8 cellular contexts compared by ENCODE assay signal in genomic region chr1:156081174-156082110, GRCh38. TPM values are rescaled to one million over a fixed set of nuclear protein-coding genes. Genes with fewer than 3 reads are reported as not detected.
DNase-seq lines count a peak whose midpoint lies in the region; ATAC-seq and TF ChIP-seq lines count a peak whose summit lies in the region.

No MANE protein-coding gene starts in this region.

- H3K4me3 ChIP-seq in HEK293 (ENCODE audit: low read depth, low read length) (peak overlapping the region; percentile 77), mesenchymal stem cell (ENCODE audit: insufficient read depth in 1 of 2, low read depth in 1 of 2, low read length in 2 of 2) (peak overlapping the region; percentile 83 to 87)

- WGBS in mesenchymal stem cell = under 1% methylated on average over 35 of the region's 64 CpGs

- peak overlapping the region in 1 of 2 experiments; percentile 23 for H3K23ac ChIP-seq in mesenchymal stem cell (ENCODE audit: low read length in 2 of 2)

- H2AFZ ChIP-seq in mesenchymal stem cell (ENCODE audit: low read depth, low read length) = no peak overlapping the region

- H3K36me3 Mint-ChIP-seq in activated naive CD8-positive, alpha-beta T cell treated with anti-CD3 and anti-CD28 coated beads, Interleukin-2, amount 10 ng/mL, durations not matched to agents 7 days and 5 days = no peaks in the 10 kb centered on the region

- H3K4me1 Mint-ChIP-seq in activated naive CD8-positive, alpha-beta T cell treated with anti-CD3 and anti-CD28 coated beads, Interleukin-2, amount 10 ng/mL, durations not matched to agents 7 days and 5 days = peaks cover 4% of the 10 kb centered on the region

- peaks cover 0 to 4% of the 10 kb centered on the region in 2 experiments for H3K27me3 ChIP-seq in mesenchymal stem cell (ENCODE audit: control insufficient read depth in 1 of 2, insufficient read depth in 1 of 2, low read length in 2 of 2)

- CTCF ChIA-PET in HEK293 (lab: Yijun Ruan, JAX) = interaction anchor here (0.7 to 1.6 kb wide), 2 partner anchors 15 to 48 kb away, joined by 3 to 6 read pairs; no protein-coding TSS in a partner anchor

- peak overlapping the region; percentile 74 for H4K91ac ChIP-seq in mesenchymal stem cell (ENCODE audit: low read length)

- H2AK5ac ChIP-seq in mesenchymal stem cell (ENCODE audit: low read length, severe bottlenecking) = peak overlapping the region; percentile 31

- peak overlapping the region; percentile 53 for H2BK5ac ChIP-seq in mesenchymal stem cell (ENCODE audit: low read depth, low read length, poor library complexity, severe bottlenecking)

- H3K14ac ChIP-seq in mesenchymal stem cell (ENCODE audit: low read length in 2 of 2) = peak overlapping the region in 1 of 2 experiments; percentile 97

- peak overlapping the region; percentile 71 for H3K9ac ChIP-seq in mesenchymal stem cell (ENCODE audit: low read length)

- DNase-seq in activated naive CD8-positive, alpha-beta T cell treated with anti-CD3 and anti-CD28 coated beads, Interleukin-2, amount 10 ng/mL, durations not matched to agents 7 days and 5 days = no peak
- DNase-seq in mesenchymal stem cell = peak; percentile 42
- DNase-seq in SW480 (ENCODE audit: low spot score) = no peak
- DNase-seq in stimulated activated CD4-positive, alpha-beta T cell treated with anti-CD3 and anti-CD28 coated beads, Interleukin-4, amount 100 ng/mL, for 24 hours = no peak
- DNase-seq in stimulated activated CD4-positive, alpha-beta T cell treated with anti-CD3 and anti-CD28 coated beads, Interleukin-15, amount 100 ng/mL, for 24 hours = no peak
- DNase-seq in SW 1271 (lab: John Stamatoyannopoulos, UW) = no peak

- ATAC-seq in activated naive CD8-positive, alpha-beta T cell treated with anti-CD3 and anti-CD28 coated beads, Interleukin-2, amount 10 ng/mL, durations not matched to agents 7 days and 5 days (ENCODE audit: low read depth) = no peak

- H3K4me3 Mint-ChIP-seq in activated naive CD8-positive, alpha-beta T cell treated with anti-CD3 and anti-CD28 coated beads, Interleukin-2, amount 10 ng/mL, durations not matched to agents 7 days and 5 days = peak overlapping the region; percentile 84

- H4K8ac ChIP-seq in mesenchymal stem cell (ENCODE audit: low read length) = peak overlapping the region; percentile 82

- no peak overlapping the region for H2BK120ac ChIP-seq in mesenchymal stem cell (ENCODE audit: low read depth, low read length)

- H3K4me1 ChIP-seq in HEK293 (ENCODE audit: control insufficient read depth, insufficient read depth, low read length) (peaks cover 3% of the 10 kb centered on the region; the same call in 1 of the 2 replicates), mesenchymal stem cell (ENCODE audit: control insufficient read depth, insufficient read depth, low read depth, low read length) (peaks cover 29% of the 10 kb centered on the region)

- peak overlapping the region; percentile 59 for H3K27ac ChIP-seq in 22Rv1
- H3K27ac ChIP-seq in HEK293 (ENCODE audit: extremely low read depth, low read depth, low read length) = peak overlapping the region; percentile 51; the same call in 1 of the 2 replicates
- H3K27ac ChIP-seq in mesenchymal stem cell (ENCODE audit: low read length, poor library complexity, severe bottlenecking) = peak overlapping the region; percentile 85

- peak overlapping the region; percentile 41 for H2BK15ac ChIP-seq in mesenchymal stem cell (ENCODE audit: low read depth, poor library complexity, severe bottlenecking)

- peak overlapping the region; percentile 41 to 61 for H2BK12ac ChIP-seq in mesenchymal stem cell (ENCODE audit: low read length in 2 of 2)

- H3K9me3 ChIP-seq in HEK293 (ENCODE audit: control insufficient read depth, insufficient read depth, low read depth, low read length) = no peaks in the 10 kb centered on the region
- no peaks in the 10 kb centered on the region for H3K9me3 ChIP-seq in mesenchymal stem cell (ENCODE audit: control insufficient read depth, low read length)

- H3K27me3 Mint-ChIP-seq in activated naive CD8-positive, alpha-beta T cell treated with anti-CD3 and anti-CD28 coated beads, Interleukin-2, amount 10 ng/mL, durations not matched to agents 7 days and 5 days = peaks cover 67% of the 10 kb centered on the region

- no peak overlapping the region for H3K27ac Mint-ChIP-seq in activated naive CD8-positive, alpha-beta T cell treated with anti-CD3 and anti-CD28 coated beads, Interleukin-2, amount 10 ng/mL, durations not matched to agents 7 days and 5 days

- H3K36me3 ChIP-seq in HEK293 (ENCODE audit: control insufficient read depth in 2 of 2, insufficient read depth in 1 of 2, low read length in 2 of 2) (peaks cover 0 to 16% of the 10 kb centered on the region in 2 experiments; a peak in 1 of 3 replicates), mesenchymal stem cell (ENCODE audit: control insufficient read depth in 1 of 2, insufficient read depth in 2 of 2, low read depth in 1 of 2, low read length in 2 of 2) (peaks cover 0 to 12% of the 10 kb centered on the region in 2 experiments)

- H3K4ac ChIP-seq in mesenchymal stem cell (ENCODE audit: low read depth in 1 of 2, low read length in 2 of 2) = peak overlapping the region; percentile 9 to 83

- peak overlapping the region; percentile 82 to 88 for H3K18ac ChIP-seq in mesenchymal stem cell (ENCODE audit: low read depth in 1 of 2, low read length in 2 of 2)

- POLR2A ChIA-PET in HEK293 (lab: Yijun Ruan, JAX) = interaction anchor here (0.5 to 0.7 kb wide), 2 partner anchors 36 to 100 kb away, joined by 4 to 5 read pairs; no protein-coding TSS in a partner anchor
- POLR2A ChIA-PET in activated naive CD8-positive, alpha-beta T cell treated with anti-CD3 and anti-CD28 coated beads, Interleukin-2, amount 10 ng/mL, durations not matched to agents 7 days and 5 days (lab: Charles Lee) = interaction anchor here (1.1 kb wide), 1 partner anchor 131 kb away, joined by 3 read pairs; the partner anchor contains the start of gene PMF1

- H3K9me3 Mint-ChIP-seq in activated naive CD8-positive, alpha-beta T cell treated with anti-CD3 and anti-CD28 coated beads, Interleukin-2, amount 10 ng/mL, durations not matched to agents 7 days and 5 days = no peaks in the 10 kb centered on the region

- H3K4me2 ChIP-seq in mesenchymal stem cell (ENCODE audit: low read length, poor library complexity, severe bottlenecking) = peak overlapping the region; percentile 91

- TF ChIP-seq CTCF in 22Rv1 (IDR thresholded peaks at IDR 0.05) (no peak), HEK293 (tag by site-specific recombination; IDR thresholded peaks at IDR 0.05) (no peak)

- H3K79me1 ChIP-seq in mesenchymal stem cell (replicated peaks; ENCODE audit: low read length, poor library complexity, severe bottlenecking) = peaks cover 19% of the 10 kb centered on the region

TF ChIP-seq in HEK293, 187 proteins besides CTCF, POLR2A, EP300 and RAD21 (continues in another document):
- TF ChIP-seq ZNF132 (tag by site-specific recombination; IDR thresholded peaks at IDR 0.05; ENCODE audit: borderline replicate concordance) (no peak), ZSCAN5A (tag by site-specific recombination; IDR thresholded peaks at IDR 0.05) (no peak), EGR2 (tag by site-specific recombination; IDR thresholded peaks at IDR 0.05; ENCODE audit: low read depth) (peak; percentile 52; the same call in 1 of the 2 replicates), ZNF501 (tag by site-specific recombination; IDR thresholded peaks at IDR 0.05) (no peak), ZNF785 (tag by site-specific recombination; IDR thresholded peaks at IDR 0.05) (no peak), ZNF23 (tag by site-specific recombination; IDR thresholded peaks at IDR 0.05; ENCODE audit: borderline replicate concordance) (no peak), ZNF146 (tag by site-specific recombination; IDR thresholded peaks at IDR 0.05) (no peak), ZBTB7A (tag by site-specific recombination; IDR thresholded peaks at IDR 0.05; ENCODE audit: low read depth) (0 out of 2 replicates have a peak, but pooled peaks have one; percentile 30)

RNA-seq across cellular contexts. Expression of gene MEX3A, which starts 0.8 kb away (rescaled TPM):
- under 1 TPM; 0.09 to 0.11 TPM for total RNA-seq in activated naive CD8-positive, alpha-beta T cell treated with anti-CD3 and anti-CD28 coated beads, Interleukin-2, amount 10 ng/mL, durations not matched to agents 7 days and 5 days
- polyA plus RNA-seq in mesenchymal stem cell (2013, experiment 1 of 2) = 10.4 TPM
- polyA plus RNA-seq in mesenchymal stem cell (2013, experiment 2 of 2) = 10.7 TPM

RNA-seq across cellular contexts. Expression of gene RAB25, which starts 20.5 kb away (rescaled TPM):
- under 1 TPM; 0.86 to 0.91 TPM for total RNA-seq in activated naive CD8-positive, alpha-beta T cell treated with anti-CD3 and anti-CD28 coated beads, Interleukin-2, amount 10 ng/mL, durations not matched to agents 7 days and 5 days
- not detected for polyA plus RNA-seq in mesenchymal stem cell (2013, experiment 1 of 2)
- not detected for polyA plus RNA-seq in mesenchymal stem cell (2013, experiment 2 of 2)

RNA-seq across cellular contexts. Expression of gene LAMTOR2, which starts 26.9 kb away (rescaled TPM):
- total RNA-seq in activated naive CD8-positive, alpha-beta T cell treated with anti-CD3 and anti-CD28 coated beads, Interleukin-2, amount 10 ng/mL, durations not matched to agents 7 days and 5 days = 10 to 100 TPM; 50.9 to 52.6 TPM
- polyA plus RNA-seq in mesenchymal stem cell (2013, experiment 1 of 2) = 87.6 TPM
- polyA plus RNA-seq in mesenchymal stem cell (2013, experiment 2 of 2) = 91.2 TPM

RNA-seq across cellular contexts. Expression of gene UBQLN4, which starts 27.8 kb away (rescaled TPM):
- total RNA-seq in activated naive CD8-positive, alpha-beta T cell treated with anti-CD3 and anti-CD28 coated beads, Interleukin-2, amount 10 ng/mL, durations not matched to agents 7 days and 5 days = 10 to 100 TPM; 31.9 to 37.9 TPM
- 21.8 TPM for polyA plus RNA-seq in mesenchymal stem cell (2013, experiment 1 of 2)
- polyA plus RNA-seq in mesenchymal stem cell (2013, experiment 2 of 2) = 21.1 TPM

RNA-seq across cellular contexts. Expression of gene LMNA, which starts 33.1 kb away (rescaled TPM):
- total RNA-seq in activated naive CD8-positive, alpha-beta T cell treated with anti-CD3 and anti-CD28 coated beads, Interleukin-2, amount 10 ng/mL, durations not matched to agents 7 days and 5 days = 10 to 100 TPM; 11.7 to 13.0 TPM
- 732 TPM for polyA plus RNA-seq in mesenchymal stem cell (2013, experiment 1 of 2)
- 747 TPM for polyA plus RNA-seq in mesenchymal stem cell (2013, experiment 2 of 2)
